8 cellular contexts compared by ENCODE assay signal in the genomic region with DNA sequence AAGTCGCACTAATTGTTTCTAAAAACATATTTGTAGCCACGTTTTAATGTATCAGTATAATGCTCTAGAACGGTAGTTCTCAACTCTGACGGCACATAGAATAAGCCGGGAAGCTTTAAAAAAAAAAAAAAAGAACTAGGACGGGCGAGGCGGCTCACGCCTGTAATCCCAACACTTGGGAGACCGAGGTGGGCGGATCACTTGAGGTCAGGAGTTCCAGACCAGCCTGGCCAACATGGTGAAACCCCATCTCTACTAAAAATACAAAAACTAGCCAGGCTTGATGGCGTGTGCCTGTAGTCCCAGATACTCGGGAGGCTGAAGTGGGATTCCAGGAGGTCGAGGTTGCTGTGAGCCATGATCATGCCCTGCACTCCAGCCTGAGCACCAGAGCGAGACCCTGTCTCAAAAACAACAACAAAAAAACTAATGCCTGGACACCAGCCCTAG. TPM values are rescaled to one million over a fixed set of nuclear protein-coding genes. Genes with fewer than 3 reads are reported as not detected.
A peak's percentile ranks its signal among the peaks of the same experiment; 100 is the strongest.
DNase-seq lines count a peak whose midpoint lies in the region; ATAC-seq and TF ChIP-seq lines count a peak whose summit lies in the region.

No MANE protein-coding gene starts in this region.

- TF ChIP-seq CTCF in cardiac muscle cell (IDR thresholded peaks at IDR 0.05; ENCODE audit: low read depth, low read length) = no peak
- no peak for TF ChIP-seq CTCF in vagina (IDR thresholded peaks at IDR 0.05)

- H3K9me3 Mint-ChIP-seq in central memory CD8-positive, alpha-beta T cell = no peaks in the 10 kb centered on the region

- peak overlapping the region; percentile 76 for H3K9ac ChIP-seq in mucosa of stomach (ENCODE audit: low read length)

- H3K27me3 Mint-ChIP-seq in central memory CD8-positive, alpha-beta T cell = no peaks in the 10 kb centered on the region

- intact Hi-C loops in Right ventricle myocardium inferior (cut with DNase I) = loop anchor here (1.0 kb wide), 1 partner anchor 9 kb away; no protein-coding TSS in a partner anchor
- intact Hi-C loops in vagina (cut with DNase I) = no loop called here

- in situ Hi-C loops in KBM-7 (cut with MboI; ENCODE audit: low pct_unique_long_range_greater_than_20kb, low sequenced_read_pairs) = no loop called here

- ATAC-seq in Right ventricle myocardium inferior (no peak), HG03175 (IDR thresholded peaks at IDR 0.05; ENCODE audit: unreplicated experiment) (no peak)
- ATAC-seq in central memory CD8-positive, alpha-beta T cell (replicated peaks; ENCODE audit: extremely low read depth, poor library complexity, severe bottlenecking) = no peak

- H3K9me3 ChIP-seq in cardiac muscle cell (ENCODE audit: low read depth) (no peaks in the 10 kb centered on the region), mucosa of stomach (ENCODE audit: control insufficient read depth, low read length) (no peaks in the 10 kb centered on the region), vagina (no peaks in the 10 kb centered on the region)

- H3K27ac ChIP-seq in cardiac muscle cell (peak overlapping the region; percentile 86), vagina (peak overlapping the region; percentile 84)

- no peaks in the 10 kb centered on the region for H3K36me3 ChIP-seq in cardiac muscle cell
- no peaks in the 10 kb centered on the region for H3K36me3 ChIP-seq in mucosa of stomach (ENCODE audit: control insufficient read depth, insufficient read depth, low read length)
- no peaks in the 10 kb centered on the region for H3K36me3 ChIP-seq in vagina

- DNase-seq in cardiac muscle cell (ENCODE audit: low read depth in 1 of 2, low spot score in 1 of 2) = no peak
- DNase-seq in Right ventricle myocardium inferior (ENCODE audit: missing footprints) = no peak
- no peak for DNase-seq in central memory CD8-positive, alpha-beta T cell (ENCODE audit: low spot score in 2 of 2)
- no peak for DNase-seq in vagina (ENCODE audit: extremely low spot score in 2 of 2)
- no peak for DNase-seq in KBM-7
- no peak for DNase-seq in activated CD4-positive, CD25-positive, alpha-beta regulatory T cell treated with anti-CD3 and anti-CD28 coated beads, Interleukin-2, amount 50 U/mL, for 72 hours

- H3K4me1 ChIP-seq in cardiac muscle cell (ENCODE audit: low read depth) (peaks cover 11% of the 10 kb centered on the region), mucosa of stomach (ENCODE audit: control insufficient read depth, insufficient read depth, low read length) (peaks cover 15% of the 10 kb centered on the region), vagina (peaks cover 23% of the 10 kb centered on the region)

- H3K4me3 Mint-ChIP-seq in central memory CD8-positive, alpha-beta T cell = peak overlapping the region; percentile 78

- H3K4me1 Mint-ChIP-seq in central memory CD8-positive, alpha-beta T cell = peaks cover 31% of the 10 kb centered on the region

- H3K36me3 Mint-ChIP-seq in central memory CD8-positive, alpha-beta T cell (ENCODE audit: insufficient read depth) = peaks cover 2% of the 10 kb centered on the region

- H3K27ac Mint-ChIP-seq in central memory CD8-positive, alpha-beta T cell (ENCODE audit: low read depth) = peak overlapping the region; percentile 57

- H3K27me3 ChIP-seq in cardiac muscle cell (no peaks in the 10 kb centered on the region), mucosa of stomach (ENCODE audit: control insufficient read depth, insufficient read depth, low read length) (no peaks in the 10 kb centered on the region), vagina (no peaks in the 10 kb centered on the region)

- H3K4me3 ChIP-seq in cardiac muscle cell = peak overlapping the region; percentile 52
- H3K4me3 ChIP-seq in mucosa of stomach (ENCODE audit: low read length) = peak overlapping the region; percentile 71
- peak overlapping the region; percentile 55 to 82 for H3K4me3 ChIP-seq in vagina

- no peak for TF ChIP-seq POLR2A in vagina (IDR thresholded peaks at IDR 0.05)

RNA-seq across cellular contexts. Expression of a gene that starts 0.7 kb away (rescaled TPM):
- total RNA-seq in cardiac muscle cell = 12.8 TPM in 2 replicates
- 13.3 and 19.7 TPM in 2 replicates for polyA plus RNA-seq in cardiac muscle cell
- 7.7 TPM for total RNA-seq in Right ventricle myocardium inferior
- total RNA-seq in vagina = 10.6 TPM

RNA-seq across cellular contexts. Expression of a gene that starts 9.7 kb away (rescaled TPM):
- 51.5 and 121 TPM in 2 replicates for total RNA-seq in cardiac muscle cell
- polyA plus RNA-seq in cardiac muscle cell = 62.7 and 89.4 TPM in 2 replicates
- 44.3 TPM for total RNA-seq in Right ventricle myocardium inferior
- 71.5 TPM for total RNA-seq in vagina

RNA-seq across cellular contexts. Expression of a gene that starts 26.6 kb away (rescaled TPM):
- total RNA-seq in cardiac muscle cell = 0.49 and 2.2 TPM in 2 replicates
- polyA plus RNA-seq in cardiac muscle cell = 2.1 and 3.4 TPM in 2 replicates
- 1.2 TPM for total RNA-seq in Right ventricle myocardium inferior
- 38.1 TPM for total RNA-seq in vagina

Comparison
In these comparisons a context has a peak if more than half of its experiments do, and no peak if none do; other contexts are left out.
1. RNA of a gene that starts 26.6 kb away (total RNA-seq): 38.1 TPM in vagina (single experiment); 0.49 to 2.2 TPM in cardiac muscle cell and 1.2 TPM in Right ventricle myocardium inferior (single experiment); every median in the first group is over 10 times any median in the second.
2. Peak in every context shown above with its lines, with median percentiles within 50 percentile points of each other: H3K4me3 ChIP-seq.